1 cellular context compared by ENCODE assay signal in the genomic region with DNA sequence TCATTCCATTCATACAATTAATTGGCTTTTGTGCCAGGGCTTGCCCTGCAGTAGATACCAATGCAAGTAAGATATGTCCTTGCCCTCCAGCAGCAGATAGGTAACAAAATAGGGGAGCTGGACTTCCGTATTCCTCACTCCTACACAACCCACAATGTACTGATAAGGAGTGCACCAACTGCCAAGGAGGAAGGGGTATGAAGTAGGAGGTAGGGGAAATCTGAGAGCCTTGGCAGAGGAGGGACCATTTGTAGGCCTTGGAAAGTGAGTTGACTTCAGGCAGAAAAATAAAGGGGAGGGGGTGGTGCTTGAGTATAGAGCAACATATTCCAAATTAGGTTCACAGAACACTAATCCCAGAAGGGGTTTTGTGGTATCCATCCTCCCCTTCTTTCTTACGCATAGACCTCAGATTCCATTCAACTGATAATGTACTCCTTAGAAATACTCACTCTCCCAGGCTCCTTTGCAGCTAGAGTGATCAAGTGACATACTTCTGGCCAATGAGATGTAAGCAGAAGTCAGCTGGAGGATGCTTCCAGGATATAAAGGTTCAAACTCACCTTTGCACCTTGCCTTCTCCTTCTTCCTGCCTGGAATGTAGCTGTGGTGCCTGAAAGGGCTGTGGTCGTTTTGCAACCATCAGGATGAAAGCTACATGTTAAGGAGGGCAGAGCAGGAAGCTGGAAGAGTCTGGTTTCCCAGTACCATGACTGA.
TF ChIP-seq lines count a peak whose summit lies in the region.

No MANE protein-coding gene starts in this region.

TF ChIP-seq in K562, 482 proteins besides CTCF, POLR2A, EP300 and RAD21 (continued from another document and continues in another):
- TF ChIP-seq, protein P1, sequence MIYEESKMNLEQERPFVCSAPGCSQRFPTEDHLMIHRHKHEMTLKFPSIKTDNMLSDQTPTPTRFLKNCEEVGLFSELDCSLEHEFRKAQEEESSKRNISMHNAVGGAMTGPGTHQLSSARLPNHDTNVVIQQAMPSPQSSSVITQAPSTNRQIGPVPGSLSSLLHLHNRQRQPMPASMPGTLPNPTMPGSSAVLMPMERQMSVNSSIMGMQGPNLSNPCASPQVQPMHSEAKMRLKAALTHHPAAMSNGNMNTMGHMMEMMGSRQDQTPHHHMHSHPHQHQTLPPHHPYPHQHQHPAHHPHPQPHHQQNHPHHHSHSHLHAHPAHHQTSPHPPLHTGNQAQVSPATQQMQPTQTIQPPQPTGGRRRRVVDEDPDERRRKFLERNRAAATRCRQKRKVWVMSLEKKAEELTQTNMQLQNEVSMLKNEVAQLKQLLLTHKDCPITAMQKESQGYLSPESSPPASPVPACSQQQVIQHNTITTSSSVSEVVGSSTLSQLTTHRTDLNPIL (CRISPR knock-in tag; IDR thresholded peaks at IDR 0.05): no peak
- TF ChIP-seq ZBTB26 (CRISPR knock-in tag; IDR thresholded peaks at IDR 0.05) (no peak), KHSRP (IDR thresholded peaks at IDR 0.05) (no peak), ZNF212 (CRISPR knock-in tag; IDR thresholded peaks at IDR 0.05) (no peak), PCBP2 (IDR thresholded peaks at IDR 0.05; ENCODE audit: low read depth, low read length, poor library complexity, severe bottlenecking) (no peak), ZNF133 (CRISPR knock-in tag; IDR thresholded peaks at IDR 0.05) (no peak), ZFX (CRISPR knock-in tag; IDR thresholded peaks at IDR 0.05) (no peak), EWSR1 (IDR thresholded peaks at IDR 0.05; ENCODE audit: borderline replicate concordance, low read depth, partially characterized antibody) (no peak), MAFF (IDR thresholded peaks at IDR 0.05; ENCODE audit: low read length) (no peak), POLR2G (IDR thresholded peaks at IDR 0.05; ENCODE audit: low read depth, low read length) (no peak), ATF7 (IDR thresholded peaks at IDR 0.05) (peak; percentile 64), NFIX (CRISPR knock-in tag; IDR thresholded peaks at IDR 0.05; ENCODE audit: low read depth) (no peak), HLTF (IDR thresholded peaks at IDR 0.05) (no peak), ETS2 (tag; IDR thresholded peaks at IDR 0.05; ENCODE audit: borderline replicate concordance, poor library complexity, severe bottlenecking) (no peak), C11orf30 (IDR thresholded peaks at IDR 0.05; ENCODE audit: low read depth) (no peak), RAD51 (IDR thresholded peaks at IDR 0.05; ENCODE audit: borderline replicate concordance, low read depth) (peak; percentile 75), ZNF444 (CRISPR knock-in tag; IDR thresholded peaks at IDR 0.05) (no peak), TEAD4 (IDR thresholded peaks at IDR 0.05; ENCODE audit: low read length) (no peak), TEAD4 (CRISPR knock-in tag; IDR thresholded peaks at IDR 0.05; ENCODE audit: borderline replicate concordance) (no peak), DNMT1 (IDR thresholded peaks at IDR 0.05) (no peak), HMBOX1 (IDR thresholded peaks at IDR 0.05) (no peak), MLLT1 (IDR thresholded peaks at IDR 0.05) (no peak), HCFC1 (IDR thresholded peaks at IDR 0.05; ENCODE audit: low read depth, low read length) (peak; percentile 78), PRPF4 (IDR thresholded peaks at IDR 0.05; ENCODE audit: insufficient read depth, low read depth, low read length, poor library complexity, severe bottlenecking) (no peak), ESRRB (CRISPR knock-in tag; IDR thresholded peaks at IDR 0.05; ENCODE audit: borderline replicate concordance) (no peak), ZC3H11A (IDR thresholded peaks at IDR 0.05; ENCODE audit: low read depth, low read length) (no peak), HNRNPK (IDR thresholded peaks at IDR 0.05; ENCODE audit: low read depth, low read length, poor library complexity, severe bottlenecking) (no peak), TGIF2 (CRISPR knock-in tag; IDR thresholded peaks at IDR 0.05) (no peak)
- TF ChIP-seq, protein P2, sequence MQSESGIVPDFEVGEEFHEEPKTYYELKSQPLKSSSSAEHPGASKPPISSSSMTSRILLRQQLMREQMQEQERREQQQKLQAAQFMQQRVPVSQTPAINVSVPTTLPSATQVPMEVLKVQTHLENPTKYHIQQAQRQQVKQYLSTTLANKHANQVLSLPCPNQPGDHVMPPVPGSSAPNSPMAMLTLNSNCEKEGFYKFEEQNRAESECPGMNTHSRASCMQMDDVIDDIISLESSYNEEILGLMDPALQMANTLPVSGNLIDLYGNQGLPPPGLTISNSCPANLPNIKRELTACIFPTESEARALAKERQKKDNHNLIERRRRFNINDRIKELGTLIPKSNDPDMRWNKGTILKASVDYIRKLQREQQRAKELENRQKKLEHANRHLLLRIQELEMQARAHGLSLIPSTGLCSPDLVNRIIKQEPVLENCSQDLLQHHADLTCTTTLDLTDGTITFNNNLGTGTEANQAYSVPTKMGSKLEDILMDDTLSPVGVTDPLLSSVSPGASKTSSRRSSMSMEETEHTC (IDR thresholded peaks at IDR 0.05): no peak
- TF ChIP-seq, protein P3, sequence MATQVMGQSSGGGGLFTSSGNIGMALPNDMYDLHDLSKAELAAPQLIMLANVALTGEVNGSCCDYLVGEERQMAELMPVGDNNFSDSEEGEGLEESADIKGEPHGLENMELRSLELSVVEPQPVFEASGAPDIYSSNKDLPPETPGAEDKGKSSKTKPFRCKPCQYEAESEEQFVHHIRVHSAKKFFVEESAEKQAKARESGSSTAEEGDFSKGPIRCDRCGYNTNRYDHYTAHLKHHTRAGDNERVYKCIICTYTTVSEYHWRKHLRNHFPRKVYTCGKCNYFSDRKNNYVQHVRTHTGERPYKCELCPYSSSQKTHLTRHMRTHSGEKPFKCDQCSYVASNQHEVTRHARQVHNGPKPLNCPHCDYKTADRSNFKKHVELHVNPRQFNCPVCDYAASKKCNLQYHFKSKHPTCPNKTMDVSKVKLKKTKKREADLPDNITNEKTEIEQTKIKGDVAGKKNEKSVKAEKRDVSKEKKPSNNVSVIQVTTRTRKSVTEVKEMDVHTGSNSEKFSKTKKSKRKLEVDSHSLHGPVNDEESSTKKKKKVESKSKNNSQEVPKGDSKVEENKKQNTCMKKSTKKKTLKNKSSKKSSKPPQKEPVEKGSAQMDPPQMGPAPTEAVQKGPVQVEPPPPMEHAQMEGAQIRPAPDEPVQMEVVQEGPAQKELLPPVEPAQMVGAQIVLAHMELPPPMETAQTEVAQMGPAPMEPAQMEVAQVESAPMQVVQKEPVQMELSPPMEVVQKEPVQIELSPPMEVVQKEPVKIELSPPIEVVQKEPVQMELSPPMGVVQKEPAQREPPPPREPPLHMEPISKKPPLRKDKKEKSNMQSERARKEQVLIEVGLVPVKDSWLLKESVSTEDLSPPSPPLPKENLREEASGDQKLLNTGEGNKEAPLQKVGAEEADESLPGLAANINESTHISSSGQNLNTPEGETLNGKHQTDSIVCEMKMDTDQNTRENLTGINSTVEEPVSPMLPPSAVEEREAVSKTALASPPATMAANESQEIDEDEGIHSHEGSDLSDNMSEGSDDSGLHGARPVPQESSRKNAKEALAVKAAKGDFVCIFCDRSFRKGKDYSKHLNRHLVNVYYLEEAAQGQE (CRISPR knock-in tag; IDR thresholded peaks at IDR 0.05; ENCODE audit: low read depth): no peak
- TF ChIP-seq, protein P4, sequence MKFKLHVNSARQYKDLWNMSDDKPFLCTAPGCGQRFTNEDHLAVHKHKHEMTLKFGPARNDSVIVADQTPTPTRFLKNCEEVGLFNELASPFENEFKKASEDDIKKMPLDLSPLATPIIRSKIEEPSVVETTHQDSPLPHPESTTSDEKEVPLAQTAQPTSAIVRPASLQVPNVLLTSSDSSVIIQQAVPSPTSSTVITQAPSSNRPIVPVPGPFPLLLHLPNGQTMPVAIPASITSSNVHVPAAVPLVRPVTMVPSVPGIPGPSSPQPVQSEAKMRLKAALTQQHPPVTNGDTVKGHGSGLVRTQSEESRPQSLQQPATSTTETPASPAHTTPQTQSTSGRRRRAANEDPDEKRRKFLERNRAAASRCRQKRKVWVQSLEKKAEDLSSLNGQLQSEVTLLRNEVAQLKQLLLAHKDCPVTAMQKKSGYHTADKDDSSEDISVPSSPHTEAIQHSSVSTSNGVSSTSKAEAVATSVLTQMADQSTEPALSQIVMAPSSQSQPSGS (CRISPR knock-in tag; IDR thresholded peaks at IDR 0.05): no peak
- TF ChIP-seq, protein P5, sequence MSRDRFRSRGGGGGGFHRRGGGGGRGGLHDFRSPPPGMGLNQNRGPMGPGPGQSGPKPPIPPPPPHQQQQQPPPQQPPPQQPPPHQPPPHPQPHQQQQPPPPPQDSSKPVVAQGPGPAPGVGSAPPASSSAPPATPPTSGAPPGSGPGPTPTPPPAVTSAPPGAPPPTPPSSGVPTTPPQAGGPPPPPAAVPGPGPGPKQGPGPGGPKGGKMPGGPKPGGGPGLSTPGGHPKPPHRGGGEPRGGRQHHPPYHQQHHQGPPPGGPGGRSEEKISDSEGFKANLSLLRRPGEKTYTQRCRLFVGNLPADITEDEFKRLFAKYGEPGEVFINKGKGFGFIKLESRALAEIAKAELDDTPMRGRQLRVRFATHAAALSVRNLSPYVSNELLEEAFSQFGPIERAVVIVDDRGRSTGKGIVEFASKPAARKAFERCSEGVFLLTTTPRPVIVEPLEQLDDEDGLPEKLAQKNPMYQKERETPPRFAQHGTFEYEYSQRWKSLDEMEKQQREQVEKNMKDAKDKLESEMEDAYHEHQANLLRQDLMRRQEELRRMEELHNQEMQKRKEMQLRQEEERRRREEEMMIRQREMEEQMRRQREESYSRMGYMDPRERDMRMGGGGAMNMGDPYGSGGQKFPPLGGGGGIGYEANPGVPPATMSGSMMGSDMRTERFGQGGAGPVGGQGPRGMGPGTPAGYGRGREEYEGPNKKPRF (IDR thresholded peaks at IDR 0.05; ENCODE audit: low read depth, low read length): no peak
- TF ChIP-seq, protein P6, sequence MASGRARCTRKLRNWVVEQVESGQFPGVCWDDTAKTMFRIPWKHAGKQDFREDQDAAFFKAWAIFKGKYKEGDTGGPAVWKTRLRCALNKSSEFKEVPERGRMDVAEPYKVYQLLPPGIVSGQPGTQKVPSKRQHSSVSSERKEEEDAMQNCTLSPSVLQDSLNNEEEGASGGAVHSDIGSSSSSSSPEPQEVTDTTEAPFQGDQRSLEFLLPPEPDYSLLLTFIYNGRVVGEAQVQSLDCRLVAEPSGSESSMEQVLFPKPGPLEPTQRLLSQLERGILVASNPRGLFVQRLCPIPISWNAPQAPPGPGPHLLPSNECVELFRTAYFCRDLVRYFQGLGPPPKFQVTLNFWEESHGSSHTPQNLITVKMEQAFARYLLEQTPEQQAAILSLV (tag; IDR thresholded peaks at IDR 0.05): no peak
- TF ChIP-seq, protein P7, sequence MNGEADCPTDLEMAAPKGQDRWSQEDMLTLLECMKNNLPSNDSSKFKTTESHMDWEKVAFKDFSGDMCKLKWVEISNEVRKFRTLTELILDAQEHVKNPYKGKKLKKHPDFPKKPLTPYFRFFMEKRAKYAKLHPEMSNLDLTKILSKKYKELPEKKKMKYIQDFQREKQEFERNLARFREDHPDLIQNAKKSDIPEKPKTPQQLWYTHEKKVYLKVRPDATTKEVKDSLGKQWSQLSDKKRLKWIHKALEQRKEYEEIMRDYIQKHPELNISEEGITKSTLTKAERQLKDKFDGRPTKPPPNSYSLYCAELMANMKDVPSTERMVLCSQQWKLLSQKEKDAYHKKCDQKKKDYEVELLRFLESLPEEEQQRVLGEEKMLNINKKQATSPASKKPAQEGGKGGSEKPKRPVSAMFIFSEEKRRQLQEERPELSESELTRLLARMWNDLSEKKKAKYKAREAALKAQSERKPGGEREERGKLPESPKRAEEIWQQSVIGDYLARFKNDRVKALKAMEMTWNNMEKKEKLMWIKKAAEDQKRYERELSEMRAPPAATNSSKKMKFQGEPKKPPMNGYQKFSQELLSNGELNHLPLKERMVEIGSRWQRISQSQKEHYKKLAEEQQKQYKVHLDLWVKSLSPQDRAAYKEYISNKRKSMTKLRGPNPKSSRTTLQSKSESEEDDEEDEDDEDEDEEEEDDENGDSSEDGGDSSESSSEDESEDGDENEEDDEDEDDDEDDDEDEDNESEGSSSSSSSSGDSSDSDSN (IDR thresholded peaks at IDR 0.05; ENCODE audit: borderline replicate concordance in 1 of 2, low read depth in 2 of 2, low read length in 2 of 2): no peak
- TF ChIP-seq, protein P8, sequence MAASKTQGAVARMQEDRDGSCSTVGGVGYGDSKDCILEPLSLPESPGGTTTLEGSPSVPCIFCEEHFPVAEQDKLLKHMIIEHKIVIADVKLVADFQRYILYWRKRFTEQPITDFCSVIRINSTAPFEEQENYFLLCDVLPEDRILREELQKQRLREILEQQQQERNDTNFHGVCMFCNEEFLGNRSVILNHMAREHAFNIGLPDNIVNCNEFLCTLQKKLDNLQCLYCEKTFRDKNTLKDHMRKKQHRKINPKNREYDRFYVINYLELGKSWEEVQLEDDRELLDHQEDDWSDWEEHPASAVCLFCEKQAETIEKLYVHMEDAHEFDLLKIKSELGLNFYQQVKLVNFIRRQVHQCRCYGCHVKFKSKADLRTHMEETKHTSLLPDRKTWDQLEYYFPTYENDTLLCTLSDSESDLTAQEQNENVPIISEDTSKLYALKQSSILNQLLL (CRISPR knock-in tag; IDR thresholded peaks at IDR 0.05; ENCODE audit: borderline replicate concordance): no peak
